In the genomic region with DNA sequence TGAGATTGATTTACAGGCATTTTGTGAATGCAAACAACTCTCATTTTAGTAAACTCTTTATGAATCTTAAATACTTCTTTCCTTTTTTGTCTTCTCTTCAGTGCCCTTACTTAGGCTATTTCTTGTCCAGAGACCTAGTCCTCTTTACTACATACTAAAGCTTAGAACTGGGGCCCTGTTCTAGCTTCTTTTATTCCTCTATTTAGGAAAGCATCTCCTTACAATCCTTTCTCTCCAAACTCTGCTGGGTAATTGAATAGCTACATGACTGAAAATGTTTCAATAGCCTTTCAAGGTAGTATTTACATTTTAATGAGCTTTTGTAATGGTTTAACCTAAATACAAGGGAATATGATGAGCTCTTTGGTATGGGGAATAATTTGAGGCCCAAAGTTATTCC, we compare ENCODE assay signal across 16 cellular contexts.
DNase-seq lines count a peak whose midpoint lies in the region; ATAC-seq lines count a peak whose summit lies in the region.
"Had no signal": no experiment of that assay in that cellular context is flagged by ENCODE, and none has a peak within 500 bp of the region (broad histone marks: within the 10 kb centered on the region; RNA-seq: fewer than 3 reads in every experiment).

No MANE protein-coding gene starts in this region.

- H3K4ac ChIP-seq in neuronal stem cell (ENCODE audit: low read length): no peak overlapping the region

- H2BK15ac ChIP-seq in neuronal stem cell (ENCODE audit: low read length): no peak overlapping the region

- no peaks in the 10 kb centered on the region for H3K36me3 Mint-ChIP-seq in naive thymus-derived CD8-positive, alpha-beta T cell
- H3K36me3 Mint-ChIP-seq: IgD-negative memory B cell had no signal

- no peak overlapping the region for H3K23ac ChIP-seq in neuronal stem cell (ENCODE audit: low read depth, low read length, poor library complexity)

- no peaks in the 10 kb centered on the region for H3K36me3 ChIP-seq in HUES48 (ENCODE audit: control insufficient read depth, insufficient read depth, low read length)
- H3K36me3 ChIP-seq in SK-N-MC (ENCODE audit: insufficient read depth, low read length): no peaks in the 10 kb centered on the region
- no peaks in the 10 kb centered on the region for H3K36me3 ChIP-seq in iPS-18a (ENCODE audit: control insufficient read depth, low read depth, low read length)
- H3K36me3 ChIP-seq in neuronal stem cell (replicated peaks in 1 of 2; ENCODE audit: control insufficient read depth in 2 of 2, insufficient read depth in 2 of 2, low read length in 2 of 2): no peaks in the 10 kb centered on the region
- H3K36me3 ChIP-seq: HAP-1 had no signal

- no peak overlapping the region for H2AK5ac ChIP-seq in neuronal stem cell (ENCODE audit: low read depth, low read length)

- no peak overlapping the region for H3K18ac ChIP-seq in neuronal stem cell (ENCODE audit: low read length)

- H3K27me3 ChIP-seq in HUES48 (ENCODE audit: control insufficient read depth, insufficient read depth, low read length) (no peaks in the 10 kb centered on the region), iPS-18a (ENCODE audit: control insufficient read depth, insufficient read depth, low read length) (no peaks in the 10 kb centered on the region), neuronal stem cell (ENCODE audit: control insufficient read depth in 3 of 3, insufficient read depth in 3 of 3, low read depth in 1 of 3, low read length in 3 of 3) (no peaks in the 10 kb centered on the region)

- H4K91ac ChIP-seq in neuronal stem cell (ENCODE audit: low read depth, low read length, poor library complexity): no peak overlapping the region

- H3K9me3 Mint-ChIP-seq in naive thymus-derived CD8-positive, alpha-beta T cell: peaks cover 0 to 13% (median 0%) of the 10 kb centered on the region in 9 donors
- H3K9me3 Mint-ChIP-seq: CD4-positive, alpha-beta T cell had no signal

- H3K14ac ChIP-seq in neuronal stem cell (ENCODE audit: low read length): no peak overlapping the region

- H3K9me3 ChIP-seq in HUES48 (ENCODE audit: control insufficient read depth, insufficient read depth, low read length) (no peaks in the 10 kb centered on the region), SK-N-MC (ENCODE audit: low read depth, low read length) (no peaks in the 10 kb centered on the region), iPS-18a (ENCODE audit: control insufficient read depth, low read depth, low read length) (no peaks in the 10 kb centered on the region), neuronal stem cell (replicated peaks in 1 of 2; ENCODE audit: control insufficient read depth in 2 of 2, insufficient read depth in 1 of 2, low read depth in 1 of 2, low read length in 2 of 2) (no peaks in the 10 kb centered on the region)
- H3K9me3 ChIP-seq: HAP-1 had no signal

- H3K79me1 ChIP-seq in neuronal stem cell (ENCODE audit: low read depth, low read length): no peaks in the 10 kb centered on the region

- POLR2A ChIA-PET in naive thymus-derived CD8-positive, alpha-beta T cell (lab: Charles Lee): no interaction called here

- H3K4me2 ChIP-seq in neuronal stem cell (ENCODE audit: insufficient read depth, low read length, poor library complexity, severe bottlenecking): no peak overlapping the region

- 0 out of 2 replicates have a peak overlapping the region, but pooled peaks have one; percentile 10 for H3K4me3 ChIP-seq in HUES48 (ENCODE audit: low read depth, low read length)
- H3K4me3 ChIP-seq in SK-N-MC: no peak overlapping the region
- H3K4me3 ChIP-seq in iPS-18a (ENCODE audit: low read length): peak overlapping the region; percentile 22
- no peak overlapping the region for H3K4me3 ChIP-seq in neuronal stem cell (ENCODE audit: low read length in 2 of 2)
- H3K4me3 ChIP-seq: GM23248 had no signal

- H3K4me3 Mint-ChIP-seq in naive thymus-derived CD8-positive, alpha-beta T cell: no peak overlapping the region
- H3K4me3 Mint-ChIP-seq: B cell; CD4-positive, alpha-beta T cell; IgD-negative memory B cell had no signal

- no peaks in the 10 kb centered on the region for H3K4me1 Mint-ChIP-seq in naive thymus-derived CD8-positive, alpha-beta T cell
- H3K4me1 Mint-ChIP-seq: B cell, IgD-negative memory B cell had no signal

- no peak overlapping the region for H2BK5ac ChIP-seq in neuronal stem cell (ENCODE audit: low read length)

- H2AFZ ChIP-seq in neuronal stem cell (ENCODE audit: low read length): peak overlapping the region; percentile 55
- H2AFZ ChIP-seq: GM23248 had no signal

- H3K9ac ChIP-seq in HUES48 (ENCODE audit: low read depth, low read length): no peak overlapping the region
- H3K9ac ChIP-seq in SK-N-MC (ENCODE audit: insufficient read length): no peak overlapping the region
- H3K9ac ChIP-seq in iPS-18a (ENCODE audit: low read length): no peak overlapping the region
- H3K9ac ChIP-seq in neuronal stem cell (ENCODE audit: low read depth, low read length, poor library complexity): no peak overlapping the region
- H3K9ac ChIP-seq: GM23248 had no signal

- DNase-seq in SK-N-MC (ENCODE audit: low read depth, low spot score) (no peak), neuronal stem cell (ENCODE audit: low spot score) (no peak), T-helper 1 cell (no peak), occipital lobe (lab: John Stamatoyannopoulos, UW) (no peak)
- no peak for DNase-seq in naive thymus-derived CD8-positive, alpha-beta T cell
- DNase-seq: C1 segment of cervical spinal cord; Calu3; CD4-positive, alpha-beta T cell; DMS 273 treated with DMSO at 0.1 percent for 48 hours; GM23248 had no signal

- H3K27ac Mint-ChIP-seq in naive thymus-derived CD8-positive, alpha-beta T cell: no peak overlapping the region
- H3K27ac Mint-ChIP-seq: B cell; CD4-positive, alpha-beta T cell; IgD-negative memory B cell had no signal

- H3K4me1 ChIP-seq in HUES48 (ENCODE audit: control insufficient read depth, insufficient read depth, low read length): peaks cover 58% of the 10 kb centered on the region
- H3K4me1 ChIP-seq in iPS-18a (ENCODE audit: control insufficient read depth, low read depth, low read length): peaks cover 49% of the 10 kb centered on the region
- H3K4me1 ChIP-seq in neuronal stem cell (ENCODE audit: control insufficient read depth in 2 of 2, insufficient read depth in 1 of 2, low read depth in 1 of 2, low read length in 2 of 2): peaks cover 3 to 9% of the 10 kb centered on the region in 2 donors

- no peak overlapping the region for H2BK120ac ChIP-seq in neuronal stem cell (ENCODE audit: low read depth, low read length)

- ATAC-seq in naive thymus-derived CD8-positive, alpha-beta T cell: no peak

- no peaks in the 10 kb centered on the region for H3K27me3 Mint-ChIP-seq in naive thymus-derived CD8-positive, alpha-beta T cell
- H3K27me3 Mint-ChIP-seq: B cell; CD4-positive, alpha-beta T cell; IgD-negative memory B cell had no signal

- no peak overlapping the region for H4K8ac ChIP-seq in neuronal stem cell (ENCODE audit: low read depth, low read length)

- H3K27ac ChIP-seq in HUES48 (ENCODE audit: low read depth, low read length) (peak overlapping the region; percentile 78), SK-N-MC (0 out of 2 replicates have a peak overlapping the region, but pooled peaks have one; percentile 4), iPS-18a (ENCODE audit: low read length) (no peak overlapping the region), neuronal stem cell (replicated peaks; ENCODE audit: low read length) (peak overlapping the region; percentile 44)
- H3K27ac ChIP-seq: GM23248, HL-60 had no signal

- H2BK12ac ChIP-seq in neuronal stem cell (ENCODE audit: low read length): no peak overlapping the region

Comparison
In these comparisons a context has a peak if more than half of its experiments do, and no peak if none do; other contexts are left out.
1. H3K4me3 ChIP-seq: peak in HUES48 (single experiment) and iPS-18a (single experiment); none in SK-N-MC (single experiment) and neuronal stem cell (0 of 2).